In the genomic region with DNA sequence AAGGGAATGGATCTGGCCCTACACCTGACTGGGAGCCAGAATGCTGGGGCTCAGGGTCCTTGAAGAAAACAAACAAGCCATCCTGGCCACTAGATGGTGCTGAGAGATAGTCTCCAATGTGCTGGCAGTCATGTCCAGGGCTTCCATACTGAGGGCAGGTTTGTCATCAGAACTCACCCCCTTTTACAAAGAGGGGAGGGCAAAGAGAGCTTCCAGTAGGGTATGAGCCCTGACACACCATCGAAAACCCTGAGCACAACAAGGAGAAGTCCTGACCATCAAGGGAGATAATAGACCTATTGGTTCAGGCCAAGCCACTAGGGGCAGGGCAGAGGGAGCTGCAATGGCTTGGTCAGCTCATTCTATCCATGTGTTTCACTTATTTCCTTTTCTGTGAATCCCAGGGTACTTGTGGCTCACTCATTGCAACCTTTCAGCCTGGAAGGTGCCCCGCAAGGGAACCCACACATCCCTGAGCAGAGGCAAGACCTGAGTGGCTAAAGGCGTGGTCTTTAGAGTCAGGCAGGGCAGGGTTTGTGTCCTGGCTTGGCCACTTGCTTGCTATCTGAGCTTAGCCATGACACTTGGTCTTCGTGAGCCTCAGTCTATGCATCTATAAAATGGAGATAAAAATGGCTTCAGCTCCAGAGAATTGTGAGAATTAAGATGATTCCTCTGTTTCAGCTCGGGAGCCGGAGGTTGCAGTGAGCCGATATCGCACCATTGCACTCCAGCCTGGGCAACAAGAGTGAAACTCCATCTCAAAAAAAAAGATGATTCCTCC, we compare ENCODE assay signal across 9 cellular contexts. TPM values are rescaled to one million over a fixed set of nuclear protein-coding genes. Genes with fewer than 3 reads are reported as not detected.
DNase-seq lines count a peak whose midpoint lies in the region; ATAC-seq, FAIRE-seq and TF ChIP-seq lines count a peak whose summit lies in the region.
"Had no signal": no experiment of that assay in that cellular context is flagged by ENCODE, and none has a peak within 500 bp of the region (broad histone marks: within the 10 kb centered on the region; RNA-seq: fewer than 3 reads in every experiment).

No MANE protein-coding gene starts in this region.

- no peaks in the 10 kb centered on the region for H3K9me3 ChIP-seq in H1 (ENCODE audit: insufficient read depth in 2 of 2, low read depth in 1 of 2, low read length in 1 of 2)
- no peaks in the 10 kb centered on the region for H3K9me3 ChIP-seq in transverse colon
- H3K9me3 ChIP-seq: neutrophil had no signal

- FAIRE-seq in TTC549 (lab: Jason Lieb, UNC) (peak; percentile 57), H1 (lab: Jason Lieb, UNC) (peak; percentile 97)

- peak overlapping the region; percentile 5; the same call in 1 of the 2 replicates for H2BK15ac ChIP-seq in H1 (ENCODE audit: low read length)

- H2BK12ac ChIP-seq in H1 (ENCODE audit: low read depth, low read length): no peak overlapping the region; the same call in 1 of the 2 replicates

- H2BK20ac ChIP-seq in H1 (ENCODE audit: low read length): no peak overlapping the region

- no peak overlapping the region; the same call in 1 of the 2 replicates for H2BK5ac ChIP-seq in H1 (ENCODE audit: low read depth, low read length)

- no peaks in the 10 kb centered on the region for H3K79me2 ChIP-seq in H1 (ENCODE audit: control insufficient read depth in 1 of 2, insufficient read depth in 2 of 2, low read length in 2 of 2)

- no peak overlapping the region for H3K23ac ChIP-seq in H1 (ENCODE audit: insufficient read length)

- no peaks in the 10 kb centered on the region for H3K79me1 ChIP-seq in H1 (ENCODE audit: low read depth, low read length)

- H3K4ac ChIP-seq in H1 (replicated peaks; ENCODE audit: insufficient read length, low read depth, low read length): no peak overlapping the region

- no peak overlapping the region for H3K14ac ChIP-seq in H1 (ENCODE audit: insufficient read length)

- H3K27ac ChIP-seq in H1 (ENCODE audit: low read depth, low read length) (no peak overlapping the region), transverse colon (no peak overlapping the region)
- H3K27ac ChIP-seq: neutrophil had no signal

- H3K27me3 ChIP-seq in H1 (replicated peaks in 1 of 4; ENCODE audit: control insufficient read depth in 3 of 4, extremely low read depth in 1 of 4, insufficient read depth in 3 of 4, low read length in 3 of 4) (no peaks in the 10 kb centered on the region), transverse colon (peaks cover 11% of the 10 kb centered on the region)

- H3K4me3 ChIP-seq in H1 (ENCODE audit: extremely low read depth in 1 of 4, insufficient read depth in 2 of 4, low read depth in 3 of 4, low read length in 4 of 4) (no peak overlapping the region), transverse colon (no peak overlapping the region)

- 0 out of 2 replicates have a peak overlapping the region, but pooled peaks have one; percentile 11 for H3K18ac ChIP-seq in H1 (ENCODE audit: extremely low read depth, low read length)

- no peaks in the 10 kb centered on the region for H3K23me2 ChIP-seq in H1 (ENCODE audit: low read depth, low read length)

- H3K56ac ChIP-seq in H1 (replicated peaks; ENCODE audit: insufficient read length, low read depth, low read length): no peak overlapping the region

- CTCF ChIA-PET in H1 (lab: Charles Lee; ENCODE audit: partially characterized antibody): interaction anchor here (0.6 to 43.6 kb wide), 54 partner anchors 11 to 1271 kb away, joined by 3 to 924 read pairs (median 6); partner anchors contain the start of genes ARG2, PIGH and RDH11

- DNase-seq in AG20443 (ENCODE audit: low spot score) (peak; percentile 67), GM13976 (ENCODE audit: low spot score) (peak; percentile 53), NCI-H1694 (lab: John Stamatoyannopoulos, UW) (peak; percentile 73), H1 (ENCODE audit: low read depth in 1 of 2, low spot score in 2 of 2) (peak in 1 of 2 experiments; percentile 66), medulla oblongata (ENCODE audit: extremely low spot score) (peak; percentile 90), transverse colon (peak; percentile 49)

- no peak for TF ChIP-seq EP300 in H1 (IDR thresholded peaks at IDR 0.05; ENCODE audit: borderline replicate concordance in 1 of 2, low read depth in 2 of 2, low read length in 2 of 2)
- no peak for TF ChIP-seq EP300 in transverse colon (IDR thresholded peaks at IDR 0.05; ENCODE audit: low read depth)

- TF ChIP-seq CTCF in GM13976 (IDR thresholded peaks at IDR 0.05; ENCODE audit: borderline replicate concordance, control extremely low read depth, extremely low read depth, insufficient read depth, missing control alignments) (peak; percentile 52), H1 (IDR thresholded peaks at IDR 0.05; ENCODE audit: control extremely low read depth in 1 of 3, insufficient read depth in 1 of 3, low read depth in 1 of 3, low read length in 3 of 3) (peak; percentile 58 to 82 (median 80)), transverse colon (IDR thresholded peaks at IDR 0.05) (peak; percentile 54 to 89 (median 60))

- TF ChIP-seq POLR2A in H1 (IDR thresholded peaks at IDR 0.05; ENCODE audit: control extremely low read depth in 1 of 2, low read depth in 2 of 2, low read length in 2 of 2) (no peak), transverse colon (IDR thresholded peaks at IDR 0.05) (no peak)

- H3K9ac ChIP-seq in H1 (replicated peaks in 1 of 4; ENCODE audit: extremely low read depth in 1 of 4, low read depth in 3 of 4, low read length in 3 of 4): peak overlapping the region in 1 of 4 experiments; percentile 24; a peak in 2 of 7 replicates

- H4K5ac ChIP-seq in H1 (ENCODE audit: insufficient read length, low read depth, low read length): no peak overlapping the region

- intact Hi-C loops in transverse colon (cut with DNase I; ENCODE audit: low total_unique reads): loop anchor here (5.0 kb wide), 1 partner anchor 40 kb away; no protein-coding TSS in a partner anchor

- no peak overlapping the region for H4K8ac ChIP-seq in H1 (ENCODE audit: extremely low read depth, insufficient read depth, low read length)

- no peak overlapping the region for H2AK5ac ChIP-seq in H1 (ENCODE audit: low read depth, low read length)

- POLR2A ChIA-PET in H1 (lab: Charles Lee; ENCODE audit: partially characterized antibody): interaction anchor here (1.1 to 1.4 kb wide), 4 partner anchors 12 to 110 kb away, joined by 3 to 8 read pairs (median 4); no protein-coding TSS in a partner anchor

- no peak overlapping the region for H3K4me2 ChIP-seq in H1 (ENCODE audit: insufficient read depth in 1 of 2, low read depth in 2 of 2, low read length in 2 of 2)

- H2BK120ac ChIP-seq in H1 (replicated peaks; ENCODE audit: low read depth, low read length): no peak overlapping the region

- 77% methylated on average over 8 of the region's 8 CpGs; no CpG with 5 or more reads in 1 of the 2 experiments for whole genome bisulfite sequencing in H1 (ENCODE audit: extremely low coverage in 1 of 2, insufficient coverage in 1 of 2, insufficient read length in 1 of 2, insufficient replicate concordance in 2 of 2, low coverage in 1 of 2, low lambda C conversion rate in 2 of 2, missing lambda C conversion rate in 1 of 2), 2 experiments
- WGBS in transverse colon (ENCODE audit: low coverage in 1 of 2), 2 donors: 83 to 85% methylated on average over 4 to 8 of the region's 8 CpGs

- H3K36me3 ChIP-seq in H1 (ENCODE audit: control insufficient read depth in 2 of 4, insufficient read depth in 4 of 4, low read length in 3 of 4) (no peaks in the 10 kb centered on the region), transverse colon (no peaks in the 10 kb centered on the region)
- H3K36me3 ChIP-seq: neutrophil had no signal

- no peaks in the 10 kb centered on the region for H4K20me1 ChIP-seq in H1 (replicated peaks in 1 of 2; ENCODE audit: control insufficient read depth in 1 of 2, insufficient read depth in 2 of 2, low read length in 2 of 2)

- no peak overlapping the region for H4K91ac ChIP-seq in H1 (replicated peaks; ENCODE audit: insufficient read length, low read length)

- TF ChIP-seq RAD21 in H1 (IDR thresholded peaks at IDR 0.05 in 1 of 2, conservative IDR thresholded peaks at IDR 0.05 in 1 of 2; ENCODE audit: low read depth in 2 of 2, low read length in 2 of 2): peak; percentile 87 to 89

- in situ Hi-C loops in GM13976 (cut with MboI; ENCODE audit: low sequenced_read_pairs, unreplicated experiment): no loop called here
- in situ Hi-C loops in transverse colon (cut with MboI; ENCODE audit: low pct_ligation_motif_present in 1 of 4, low pct_unique_long_range_greater_than_20kb in 1 of 4, low sequenced_read_pairs in 3 of 4): no loop called here

- peak overlapping the region; percentile 92 for H2AFZ ChIP-seq in H1 (ENCODE audit: low read length)

- no peak for ATAC-seq in GM18502 (IDR thresholded peaks at IDR 0.05; ENCODE audit: poor library complexity, unreplicated experiment)

- H3K4me1 ChIP-seq in H1 (replicated peaks in 1 of 4; ENCODE audit: control insufficient read depth in 3 of 4, insufficient read depth in 4 of 4, low read length in 3 of 4) (no peaks in the 10 kb centered on the region; a peak in 1 of 7 replicates), transverse colon (peaks cover 0 to 12% (median 10%) of the 10 kb centered on the region in 4 donors)

TF ChIP-seq in H1, 55 proteins besides CTCF, POLR2A, EP300 and RAD21 (continues in another document):
- TF ChIP-seq YY1 (IDR thresholded peaks at IDR 0.05; ENCODE audit: low read depth, low read length) (peak; percentile 34; the same call in 1 of the 2 replicates), KDM1A (IDR thresholded peaks at IDR 0.05; ENCODE audit: borderline replicate concordance, low read length) (peak; percentile 83)

RNA-seq across cellular contexts. Expression of gene PLEKHH1, which starts 6.2 kb away (rescaled TPM):
- total RNA-seq in H1 (2021; fragmentation: NEBNext Ultra II Directional; extraction: Animal tissue kit (Norgen Biotek cat#: 25700)): 27.2 and 33.3 TPM in 2 replicates
- polyA plus RNA-seq in H1 (2011; rRNA removed): 28.3 and 33.0 TPM in 2 replicates
- polyA plus RNA-seq in H1 (2011; cell fraction: cytosol; rRNA removed): 22.4 TPM
- polyA plus RNA-seq in H1 (2011; cell fraction: nucleus; rRNA removed): 96.0 TPM
- polyA plus RNA-seq in H1 (2012, experiment 1 of 2): 26.9 to 35.8 TPM (median 30.8 TPM) in 4 replicates
- 8.6 TPM for polyA plus RNA-seq in H1 (2012, experiment 2 of 2)
- polyA plus RNA-seq in H1 (2013, experiment 1 of 2): 19.9 TPM
- 15.1 TPM for polyA plus RNA-seq in H1 (2013, experiment 2 of 2)
- 32.1 and 33.8 TPM in 2 replicates for polyA minus RNA-seq in H1 (2011; rRNA and poly(A)+ RNA removed)
- polyA minus RNA-seq in H1 (2011; cell fraction: cytosol; rRNA and poly(A)+ RNA removed): 22.7 TPM
- polyA minus RNA-seq in H1 (2011; cell fraction: nucleus; rRNA and poly(A)+ RNA removed): 53.8 TPM
- 100 to 1,000 TPM in 1 of 4 donors, 10 to 100 TPM in 3; 71.1 to 123 (median 79.7) TPM for total RNA-seq in transverse colon

RNA-seq across cellular contexts. Expression of gene TMEM229B, which starts 38.3 kb away (rescaled TPM):
- 0.50 and 0.73 TPM in 2 replicates for total RNA-seq in H1 (2021; fragmentation: NEBNext Ultra II Directional; extraction: Animal tissue kit (Norgen Biotek cat#: 25700))
- 0.85 and 1.7 TPM in 2 replicates for polyA plus RNA-seq in H1 (2011; rRNA removed)
- polyA plus RNA-seq in H1 (2011; cell fraction: cytosol; rRNA removed): 0.48 TPM
- 0.74 TPM for polyA plus RNA-seq in H1 (2011; cell fraction: nucleus; rRNA removed)
- polyA plus RNA-seq in H1 (2012, experiment 1 of 2): 0.39 to 0.88 TPM (median 0.80 TPM) in 4 replicates
- polyA plus RNA-seq in H1 (2012, experiment 2 of 2): 0.62 TPM
- polyA plus RNA-seq in H1 (2013, experiment 1 of 2): 0.73 TPM
- polyA plus RNA-seq in H1 (2013, experiment 2 of 2): 0.70 TPM
- 0.54 and 0.85 TPM in 2 replicates for polyA minus RNA-seq in H1 (2011; rRNA and poly(A)+ RNA removed)
- 1.8 TPM for polyA minus RNA-seq in H1 (2011; cell fraction: cytosol; rRNA and poly(A)+ RNA removed)
- 1.00 TPM for polyA minus RNA-seq in H1 (2011; cell fraction: nucleus; rRNA and poly(A)+ RNA removed)
- 10 to 100 TPM in 1 of 4 donors, 1 to 10 TPM in 3; 3.7 to 13.5 (median 7.4) TPM for total RNA-seq in transverse colon
